18 cellular contexts compared by ENCODE assay signal in genomic region chr5:125813221-125813974, GRCh38.
DNase-seq lines count a peak whose midpoint lies in the region; ATAC-seq, FAIRE-seq and TF ChIP-seq lines count a peak whose summit lies in the region.
"Had no signal": no experiment of that assay in that cellular context is flagged by ENCODE, and none has a peak within 500 bp of the region (broad histone marks: within the 10 kb centered on the region; RNA-seq: fewer than 3 reads in every experiment).

No MANE protein-coding gene starts in this region.

- no peak overlapping the region for H4K91ac ChIP-seq in IMR-90 (ENCODE audit: insufficient read depth, low read depth, low read length)

- no peak overlapping the region for H3K56ac ChIP-seq in IMR-90 (ENCODE audit: extremely low read depth, insufficient read depth, low read length)

- no peak for TF ChIP-seq CTCF in A549 (IDR thresholded peaks at IDR 0.05)
- TF ChIP-seq CTCF in IMR-90 (conservative IDR thresholded peaks at IDR 0.05; ENCODE audit: low read depth, low read length), result no peak

- H4K8ac ChIP-seq in IMR-90 (ENCODE audit: low read depth in 2 of 2, low read length in 2 of 2), result no peak overlapping the region

- dilution Hi-C loops in IMR-90 (cut with HindIII; ENCODE audit: low sequenced_read_pairs, unreplicated experiment), result no loop called here

- intact Hi-C loops in IMR-90 (cut with micrococcal nuclease), result no loop called here

- no peak for TF ChIP-seq POLR2A in A549 (IDR thresholded peaks at IDR 0.05; ENCODE audit: low read length)
- no peak for TF ChIP-seq POLR2A in IMR-90 (IDR thresholded peaks at IDR 0.05; ENCODE audit: low read depth, low read length)

- CTCF ChIA-PET in A549 (lab: Yijun Ruan, JAX) (interaction anchor here (1.4 to 1.7 kb wide), 2 partner anchors 10 to 22 kb away, joined by 3 read pairs; no protein-coding TSS in a partner anchor), IMR-90 (lab: Yijun Ruan, JAX) (no interaction called here)

- H2BK120ac ChIP-seq in IMR-90 (ENCODE audit: low read depth, low read length), result no peak overlapping the region

- no peak overlapping the region for H3K23ac ChIP-seq in IMR-90 (ENCODE audit: low read depth, low read length)

- no peaks in the 10 kb centered on the region for H3K9me1 ChIP-seq in IMR-90 (ENCODE audit: insufficient read depth, low read length)

- H3K9ac ChIP-seq in IMR-90 (ENCODE audit: low read depth, low read length), result no peak overlapping the region

- no peak overlapping the region for H4K5ac ChIP-seq in IMR-90 (ENCODE audit: low read depth, low read length)

- H3K18ac ChIP-seq in IMR-90 (ENCODE audit: low read depth, low read length), result no peak overlapping the region

- H2BK5ac ChIP-seq in IMR-90 (ENCODE audit: low read depth, low read length, poor library complexity, severe bottlenecking), result no peak overlapping the region

- no peak for FAIRE-seq in A549 (lab: Jason Lieb, UNC)
- FAIRE-seq: GM12878 had no signal

- H3K9me3 ChIP-seq in A549 (no peaks in the 10 kb centered on the region), IMR-90 (ENCODE audit: control insufficient read depth, insufficient read depth, low read length) (no peaks in the 10 kb centered on the region)

- H2BK15ac ChIP-seq in IMR-90 (ENCODE audit: low read depth, low read length), result no peak overlapping the region

- H3K4me1 ChIP-seq in A549, result no peaks in the 10 kb centered on the region
- H3K4me1 ChIP-seq in IMR-90 (ENCODE audit: control insufficient read depth, insufficient read depth, low read length), result no peaks in the 10 kb centered on the region

- no peak overlapping the region for H2AFZ ChIP-seq in IMR-90 (replicated peaks; ENCODE audit: low read length, poor library complexity)

- DNase-seq in A549 (ENCODE audit: low read depth in 1 of 2, low spot score in 1 of 2) (no peak), IMR-90 (no peak), inferior parietal cortex (ENCODE audit: extremely low spot score) (peak; percentile 11), pons (ENCODE audit: low spot score) (peak; percentile 57), HK-2 (ENCODE audit: unreplicated experiment) (no peak), epidermal melanocyte (ENCODE audit: insufficient read length, low spot score) (no peak)
- DNase-seq in stimulated activated naive CD8-positive, alpha-beta T cell treated with anti-CD3 and anti-CD28 coated beads, Interleukin-15, amount 100 ng/mL, for 72 hours, result no peak
- DNase-seq: CD4-positive, alpha-beta T cell; COR-L47; DND-41; H7; Kasumi-1; NCI-H1694; NCI-H2081; NK-92 treated with Interleukin-12 subunit alpha and Interleukin-12 subunit beta, amount 100 ng/mL, for 24 hours had no signal

- WGBS in A549 (ENCODE audit: missing lambda C conversion rate), result 37% methylated on average over 6 of the region's 6 CpGs
- no CpG with 5 or more reads among the region's 6 CpGs for WGBS in IMR-90 (ENCODE audit: extremely low coverage in 2 of 2, insufficient read length in 1 of 2), 2 experiments

- H3K4ac ChIP-seq in IMR-90 (ENCODE audit: low read depth, low read length), result no peak overlapping the region

- POLR2A ChIA-PET in A549 (lab: Yijun Ruan, JAX) (no interaction called here), IMR-90 (lab: Charles Lee; ENCODE audit: unreplicated experiment) (no interaction called here)

- no peak overlapping the region for H3K4me3 Mint-ChIP-seq in stimulated activated naive CD8-positive, alpha-beta T cell treated with anti-CD3 and anti-CD28 coated beads, Interleukin-15, amount 100 ng/mL, for 72 hours
- H3K4me3 Mint-ChIP-seq: CD4-positive, alpha-beta T cell had no signal

- peaks cover 0 to 4% of the 10 kb centered on the region in 2 donors for H3K9me3 Mint-ChIP-seq in stimulated activated naive CD8-positive, alpha-beta T cell treated with anti-CD3 and anti-CD28 coated beads, Interleukin-15, amount 100 ng/mL, for 72 hours

- no TSS peak for BruUV-seq in IMR-90 (replicated peaks; lab: Mats Ljungman, UMichigan)

- TF ChIP-seq RAD21 in A549 (conservative IDR thresholded peaks at IDR 0.05 in 1 of 2, IDR thresholded peaks at IDR 0.05 in 1 of 2) (no peak), IMR-90 (IDR thresholded peaks at IDR 0.05; ENCODE audit: low read length) (no peak)

- H3K4me3 ChIP-seq in A549, result no peak overlapping the region
- no peak overlapping the region for H3K4me3 ChIP-seq in IMR-90 (ENCODE audit: insufficient read depth, low read depth, low read length)
- H3K4me3 ChIP-seq: GM12878 had no signal

- H3K36me3 ChIP-seq in IMR-90 (ENCODE audit: control insufficient read depth, insufficient read depth, low read length), result no peaks in the 10 kb centered on the region

- H3K14ac ChIP-seq in IMR-90 (replicated peaks; ENCODE audit: low read depth, low read length), result no peak overlapping the region

- H3K27ac ChIP-seq in A549 (no peak overlapping the region), IMR-90 (ENCODE audit: insufficient read depth, low read length) (no peak overlapping the region)

- no peak overlapping the region for H2BK20ac ChIP-seq in IMR-90 (ENCODE audit: low read depth, low read length)

- H2AK5ac ChIP-seq in IMR-90 (ENCODE audit: low read depth, low read length), result no peak overlapping the region

- H3K27ac Mint-ChIP-seq in stimulated activated naive CD8-positive, alpha-beta T cell treated with anti-CD3 and anti-CD28 coated beads, Interleukin-15, amount 100 ng/mL, for 72 hours, result no peak overlapping the region
- H3K27ac Mint-ChIP-seq: CD4-positive, alpha-beta T cell had no signal

- H3K4me1 Mint-ChIP-seq in stimulated activated naive CD8-positive, alpha-beta T cell treated with anti-CD3 and anti-CD28 coated beads, Interleukin-15, amount 100 ng/mL, for 72 hours, result no peaks in the 10 kb centered on the region

- H3K27me3 Mint-ChIP-seq in stimulated activated naive CD8-positive, alpha-beta T cell treated with anti-CD3 and anti-CD28 coated beads, Interleukin-15, amount 100 ng/mL, for 72 hours, result no peaks in the 10 kb centered on the region
- H3K27me3 Mint-ChIP-seq: CD4-positive, alpha-beta T cell had no signal

- H3K27me3 ChIP-seq in IMR-90 (ENCODE audit: control insufficient read depth, insufficient read depth, low read length), result no peaks in the 10 kb centered on the region

- ATAC-seq in A549, result no peak
- no peak for ATAC-seq in IMR-90 (ENCODE audit: low read depth)
- ATAC-seq in stimulated activated naive CD8-positive, alpha-beta T cell treated with anti-CD3 and anti-CD28 coated beads, Interleukin-15, amount 100 ng/mL, for 72 hours, result no peak
- ATAC-seq: GM12878, Panc1, SK-N-SH treated with all-trans-retinoic acid at 6 μM for 48 hours had no signal

- no peak overlapping the region for H2AK9ac ChIP-seq in IMR-90 (replicated peaks; ENCODE audit: low read depth, low read length, poor library complexity)

- H3K4me2 ChIP-seq in A549, result no peak overlapping the region
- no peak overlapping the region for H3K4me2 ChIP-seq in IMR-90 (ENCODE audit: low read depth, low read length)

- TF ChIP-seq EP300 in A549 (IDR thresholded peaks at IDR 0.05), result no peak

- H3K79me1 ChIP-seq in IMR-90 (ENCODE audit: low read depth in 1 of 2, low read length in 2 of 2), result no peaks in the 10 kb centered on the region

- no peaks in the 10 kb centered on the region for H4K20me1 ChIP-seq in IMR-90 (ENCODE audit: insufficient read depth, low read length)

- in situ Hi-C loops in IMR-90 (cut with MboI; ENCODE audit: low sequenced_read_pairs), result no loop called here

TF ChIP-seq in A549, 52 proteins besides CTCF, POLR2A, EP300 and RAD21:
- TF ChIP-seq POLR2AphosphoS2 (conservative IDR thresholded peaks at IDR 0.05; ENCODE audit: low read length) (no peak), MAFK (IDR thresholded peaks at IDR 0.05; ENCODE audit: partially characterized antibody) (peak; percentile 24)
TF ChIP-seq in A549: peak in this region for 1.

TF ChIP-seq in IMR-90, 13 proteins besides CTCF, POLR2A, EP300 and RAD21:
- no peak for TF ChIP-seq CEBPB (IDR thresholded peaks at IDR 0.05; ENCODE audit: low read depth, low read length)
- TF ChIP-seq MAFK (IDR thresholded peaks at IDR 0.05; ENCODE audit: low read depth, low read length), result peak; percentile 43
- TF ChIP-seq ELK1 (IDR thresholded peaks at IDR 0.05; ENCODE audit: borderline replicate concordance, low read depth, low read length), result no peak

Comparison
In these comparisons a context has a peak if more than half of its experiments do, and no peak if none do; other contexts are left out.
1. DNase-seq: peak in inferior parietal cortex (single experiment) and pons (single experiment); none in A549 (0 of 2), IMR-90 (single experiment), HK-2 (single experiment), stimulated activated naive CD8-positive, alpha-beta T cell treated with anti-CD3 and anti-CD28 coated beads, Interleukin-15, amount 100 ng/mL, for 72 hours (0 of 2) and epidermal melanocyte (single experiment).